In genomic region chr5:88459971-88460370, GRCh38 we compare ENCODE assay signal across 30 cellular contexts.
"Had no signal": no experiment of that assay in that cellular context is flagged by ENCODE, and none has a peak within 500 bp of the region (broad histone marks: within the 10 kb centered on the region; RNA-seq: fewer than 3 reads in every experiment).

No MANE protein-coding gene starts in this region.

- H3K4me1 ChIP-seq: Peyer's patch, SJSA1 had no signal

- H3K9me2 ChIP-seq: SK-N-SH had no signal

- H3K9ac ChIP-seq: KMS-11, SK-N-SH had no signal

- H3K36me3 ChIP-seq: MG63, Peyer's patch, SJSA1 had no signal

- H3K27ac ChIP-seq: KMS-11, Peyer's patch, SJSA1 had no signal

- H3K4me2 ChIP-seq: KMS-11, SK-N-SH had no signal

- H3K4me3 ChIP-seq: MG63, Peyer's patch, SJSA1 had no signal

- DNase-seq: Karpas-422, MG63, NCI-H1048, NCI-H1092 treated with DMSO at 0.1 percent for 48 hours, NCI-H1105 treated with DMSO at 0.1 percent for 48 hours, NCI-H1417, NCI-H1436, NCI-H146, NCI-H1694, NCI-H187, NCI-H1930, NCI-H2029 treated with DMSO at 0.1 percent for 48 hours, NCI-H2081 treated with DMSO at 0.1 percent for 48 hours, NCI-H2107, NCI-H2171, NCI-H226, NCI-H446 treated with DMSO at 0.1 percent for 48 hours, NCI-H510A, NCI-H524, NCI-H526, NCI-H774, Peyer's patch, Right ventricle myocardium superior, RPMI8226, SHP77 treated with DMSO at 0.1 percent for 48 hours, SK-N-SH, SW 1271, T-helper 1 cell had no signal

- H3K27me3 ChIP-seq: MG63, Peyer's patch, SJSA1 had no signal

- H3K9me3 ChIP-seq: MG63, Peyer's patch, SJSA1, SK-N-SH had no signal
